ENCODE assay signal across 10 cellular contexts in the genomic region with DNA sequence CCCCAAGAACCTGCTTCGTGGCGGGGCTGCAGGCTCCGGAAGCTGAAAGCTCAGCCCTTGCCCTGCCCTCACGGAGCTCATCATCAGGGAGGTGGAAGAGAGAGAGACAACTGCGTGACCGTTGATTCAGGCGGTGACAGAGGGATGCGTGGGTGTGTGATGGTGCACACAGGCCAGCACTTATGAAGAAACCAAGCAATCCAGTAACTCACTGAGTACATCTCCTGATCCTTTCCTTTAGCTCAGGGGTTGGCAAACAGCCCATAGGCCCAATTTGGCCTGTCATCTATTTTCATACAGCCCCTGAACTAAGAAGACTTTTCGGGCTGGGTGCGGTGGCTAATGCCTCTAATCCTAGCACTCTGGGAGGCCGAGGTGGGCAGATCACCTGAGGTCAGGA.
"Had no signal": no experiment of that assay in that cellular context is flagged by ENCODE, and none has a peak within 500 bp of the region (broad histone marks: within the 10 kb centered on the region; RNA-seq: fewer than 3 reads in every experiment).

No MANE protein-coding gene starts in this region.

- ATAC-seq: left lobe of liver; natural killer cell treated with Interleukin-12 subunit alpha and Interleukin-12 subunit beta and Interleukin-15 and Interleukin-18, amount 100 ng/mL, for 72 hours; stimulated activated naive CD8-positive, alpha-beta T cell treated with anti-CD3 and anti-CD28 coated beads, Interleukin-15, Interleukin-2, amounts not matched to agents 100 U/mL and 50 U/mL, for 24 hours had no signal

- H3K9me3 ChIP-seq: adrenal gland had no signal

- H3K36me3 ChIP-seq: adrenal gland had no signal

- H3K27me3 Mint-ChIP-seq: memory B cell; natural killer cell treated with Interleukin-12 subunit alpha and Interleukin-12 subunit beta and Interleukin-15 and Interleukin-18, amount 100 ng/mL, for 72 hours had no signal

- H3K4me3 ChIP-seq: adrenal gland, dorsolateral prefrontal cortex had no signal

- H3K27ac Mint-ChIP-seq: activated naive CD4-positive, alpha-beta T cell treated with anti-CD3 and anti-CD28 coated beads for 36 hours; memory B cell; natural killer cell treated with Interleukin-12 subunit alpha and Interleukin-12 subunit beta and Interleukin-15 and Interleukin-18, amount 100 ng/mL, for 72 hours had no signal

- H3K36me3 Mint-ChIP-seq: memory B cell; natural killer cell treated with Interleukin-12 subunit alpha and Interleukin-12 subunit beta and Interleukin-15 and Interleukin-18, amount 100 ng/mL, for 72 hours had no signal

- H3K4me3 Mint-ChIP-seq: activated naive CD4-positive, alpha-beta T cell treated with anti-CD3 and anti-CD28 coated beads for 36 hours; memory B cell; natural killer cell treated with Interleukin-12 subunit alpha and Interleukin-12 subunit beta and Interleukin-15 and Interleukin-18, amount 100 ng/mL, for 72 hours had no signal

- H3K9me3 Mint-ChIP-seq: activated naive CD4-positive, alpha-beta T cell treated with anti-CD3 and anti-CD28 coated beads for 36 hours; memory B cell; natural killer cell treated with Interleukin-12 subunit alpha and Interleukin-12 subunit beta and Interleukin-15 and Interleukin-18, amount 100 ng/mL, for 72 hours had no signal

- DNase-seq: activated CD4-positive, alpha-beta T cell treated with anti-CD3 and anti-CD28 coated beads for 48 hours; activated naive CD4-positive, alpha-beta T cell treated with anti-CD3 and anti-CD28 coated beads for 36 hours; stimulated activated CD4-positive, alpha-beta T cell treated with anti-CD3 and anti-CD28 coated beads, Interleukin-4, amount 100 ng/mL, for 1 hour; stimulated activated CD8-positive, alpha-beta memory T cell treated with anti-CD3 and anti-CD28 coated beads, Interleukin-4, amount 100 ng/mL, for 48 hours; stimulated activated naive CD8-positive, alpha-beta T cell treated with anti-CD3 and anti-CD28 coated beads, Interleukin-15, Interleukin-2, amounts not matched to agents 100 U/mL and 50 U/mL, for 24 hours had no signal

- H3K27me3 ChIP-seq: adrenal gland, dorsolateral prefrontal cortex had no signal
